In genomic region chr1:47262787-47263413, GRCh38 we compare ENCODE assay signal across 8 cellular contexts. TPM values are rescaled to one million over a fixed set of nuclear protein-coding genes. Genes with fewer than 3 reads are reported as not detected.
DNase-seq lines count a peak whose midpoint lies in the region; ATAC-seq, FAIRE-seq and TF ChIP-seq lines count a peak whose summit lies in the region.

No MANE protein-coding gene starts in this region.

- H3K4me1 ChIP-seq in foreskin keratinocyte: no peaks in the 10 kb centered on the region
- H3K4me1 ChIP-seq in small intestine (ENCODE audit: control insufficient read depth in 2 of 2, insufficient read depth in 1 of 2, low read depth in 1 of 2, low read length in 1 of 2): no peaks in the 10 kb centered on the region

- WGBS in small intestine, 3 donors: 87 to 100% (median 90%) methylated on average over 1 of the region's 1 CpG

- H3K4me3 ChIP-seq in small intestine (ENCODE audit: low read depth in 1 of 2, low read length in 2 of 2): no peak overlapping the region

- no peak for FAIRE-seq in small intestine (lab: Jason Lieb, UNC)

- peak; percentile 58 for ATAC-seq in GM19468 (IDR thresholded peaks at IDR 0.05; ENCODE audit: extremely low read depth, unreplicated experiment)
- ATAC-seq in foreskin keratinocyte: peak; percentile 76

- DNase-seq in COR-L47 (lab: John Stamatoyannopoulos, UW) (peak; percentile 0), NCI-H2171 treated with DMSO at 0.1 percent for 48 hours (lab: John Stamatoyannopoulos, UW) (peak; percentile 22), foreskin keratinocyte (peak; percentile 14 to 44), small intestine (peak; percentile 50), caudate nucleus (lab: John Stamatoyannopoulos, UW) (no peak), 8988T (no peak)
- peak; percentile 19 for DNase-seq in activated CD8-positive, alpha-beta memory T cell treated with anti-CD3 and anti-CD28 coated beads, Interleukin-2, amount 50 U/mL, for 4 hours

- H3K27ac ChIP-seq in foreskin keratinocyte (no peak overlapping the region), small intestine (ENCODE audit: low read depth in 1 of 2, low read length in 1 of 2) (no peak overlapping the region), caudate nucleus (ENCODE audit: low read depth, low read length) (no peak overlapping the region)

- peaks cover 0 to 2% of the 10 kb centered on the region in 2 donors for H3K36me3 ChIP-seq in small intestine (ENCODE audit: control insufficient read depth in 2 of 2, insufficient read depth in 2 of 2, low read length in 2 of 2)

- H3K9me3 ChIP-seq in small intestine (ENCODE audit: control insufficient read depth, low read depth): no peaks in the 10 kb centered on the region

- peak; percentile 73 for TF ChIP-seq CTCF in foreskin keratinocyte (conservative IDR thresholded peaks at IDR 0.05)

- H3K27me3 ChIP-seq in foreskin keratinocyte (no peaks in the 10 kb centered on the region), small intestine (ENCODE audit: control insufficient read depth in 2 of 2, insufficient read depth in 2 of 2, low read length in 2 of 2) (no peaks in the 10 kb centered on the region)

RNA-seq across cellular contexts. Expression of gene TAL1, which starts 30.9 kb away (rescaled TPM):
- not detected in 2 replicates for total RNA-seq in foreskin keratinocyte
- polyA plus RNA-seq in foreskin keratinocyte (not detected in 2 replicates), small intestine (1 to 10 TPM in 1 of 3 donors, under 1 TPM in 2; 0.27 to 4.7 (median 0.45) TPM)

RNA-seq across cellular contexts. Expression of gene STIL, which starts 51.0 kb away (rescaled TPM):
- 21.1 and 23.0 TPM in 2 replicates for total RNA-seq in foreskin keratinocyte
- polyA plus RNA-seq in foreskin keratinocyte (4.5 and 6.7 TPM in 2 replicates), small intestine (1 to 10 TPM in 2 of 3 donors, under 1 TPM in 1; 0.54 to 5.5 (median 1.3) TPM)

Comparison
In these comparisons a context has a peak if more than half of its experiments do, and no peak if none do; other contexts are left out.
1. DNase-seq: peak in COR-L47 (single experiment), NCI-H2171 treated with DMSO at 0.1 percent for 48 hours (single experiment), activated CD8-positive, alpha-beta memory T cell treated with anti-CD3 and anti-CD28 coated beads, Interleukin-2, amount 50 U/mL, for 4 hours (single experiment), foreskin keratinocyte (2 of 2) and small intestine (single experiment); none in caudate nucleus (0 of 61) and 8988T (single experiment).